Comparison of ENCODE assay signal across 14 cellular contexts in the genomic region with DNA sequence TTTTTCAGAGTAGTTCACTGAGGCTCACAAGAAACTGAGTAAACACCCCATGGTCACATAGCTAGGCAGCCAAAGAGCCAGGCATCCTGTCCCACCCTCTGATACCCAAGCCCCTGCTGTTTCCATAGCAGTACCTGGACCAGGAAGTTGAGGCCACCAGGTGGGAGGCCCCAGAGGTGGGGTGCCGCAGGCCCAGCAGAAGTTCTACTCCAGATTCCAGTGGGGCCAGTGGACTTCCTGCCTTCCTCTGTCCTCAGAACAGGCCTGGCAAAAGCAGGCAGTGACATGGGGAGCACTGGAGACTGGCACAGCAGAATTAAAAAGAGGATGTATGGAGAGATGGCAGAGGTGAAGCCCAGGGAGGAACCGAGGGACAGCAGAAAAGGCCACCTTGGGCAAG. TPM values are rescaled to one million over a fixed set of nuclear protein-coding genes. Genes with fewer than 3 reads are reported as not detected.
DNase-seq lines count a peak whose midpoint lies in the region; ATAC-seq and TF ChIP-seq lines count a peak whose summit lies in the region.
"Had no signal": no experiment of that assay in that cellular context is flagged by ENCODE, and none has a peak within 500 bp of the region (broad histone marks: within the 10 kb centered on the region; RNA-seq: fewer than 3 reads in every experiment).

No MANE protein-coding gene starts in this region.

- H3K9me3 ChIP-seq in vagina, result no peaks in the 10 kb centered on the region
- H3K9me3 ChIP-seq: SJSA1 had no signal

- intact Hi-C loops in natural killer cell (cut with micrococcal nuclease), result no loop called here
- intact Hi-C loops in vagina (cut with DNase I), result no loop called here

- CTCF ChIA-PET in WTC11 (lab: Charles Lee), result interaction anchor here (0.6 to 4.2 kb wide), 6 partner anchors 14 to 108 kb away, joined by 3 to 34 read pairs (median 4); partner anchors contain the start of gene FOXO6

- H3K27ac ChIP-seq in vagina, result peak overlapping the region; percentile 94
- H3K27ac ChIP-seq: C4-2B, SJSA1 had no signal

- peaks cover 25 to 30% of the 10 kb centered on the region in 2 donors for H3K27me3 Mint-ChIP-seq in natural killer cell (ENCODE audit: low read depth in 2 of 2)
- peaks cover 30 to 31% of the 10 kb centered on the region in 2 donors for H3K27me3 Mint-ChIP-seq in natural killer cell treated with Interleukin-12 subunit alpha and Interleukin-12 subunit beta and Interleukin-15 and Interleukin-18, amount 100 ng/mL, for 72 hours
- peaks cover 43% of the 10 kb centered on the region for H3K27me3 Mint-ChIP-seq in WTC11 (ENCODE audit: low read depth)
- H3K27me3 Mint-ChIP-seq in nephron (ENCODE audit: low read depth), result peaks cover 49% of the 10 kb centered on the region

- TF ChIP-seq CTCF in natural killer cell (IDR thresholded peaks at IDR 0.05), result no peak
- TF ChIP-seq CTCF in WTC11 (IDR thresholded peaks at IDR 0.05), result no peak
- TF ChIP-seq CTCF in nephron (IDR thresholded peaks at IDR 0.05; ENCODE audit: unreplicated experiment in 3 of 3), result no peak
- TF ChIP-seq CTCF in vagina (IDR thresholded peaks at IDR 0.05), result no peak

- DNase-seq in natural killer cell (no peak), WTC11 (ENCODE audit: low spot score) (no peak), vagina (ENCODE audit: extremely low spot score in 2 of 2) (no peak), cortex of kidney (lab: John Stamatoyannopoulos, UW) (no peak), T-helper 9 cell (no peak)
- no peak for DNase-seq in natural killer cell treated with Interleukin-12 subunit alpha and Interleukin-12 subunit beta and Interleukin-15 and Interleukin-18, amount 100 ng/mL, for 72 hours (ENCODE audit: low spot score)
- DNase-seq in activated CD4-positive, CD25-positive, alpha-beta regulatory T cell (lab: John Stamatoyannopoulos, UW), result no peak
- DNase-seq: activated B cell treated with CpG ODN at 0.5 μM for 24 hours; mesendoderm; NK-92 treated with Interleukin-12 subunit alpha and Interleukin-12 subunit beta, amount 100 ng/mL, for 24 hours had no signal

- H3K4me1 Mint-ChIP-seq in natural killer cell (peaks cover 10 to 30% of the 10 kb centered on the region in 2 donors), WTC11 (peaks cover 38% of the 10 kb centered on the region), nephron (peaks cover 69% of the 10 kb centered on the region)
- peaks cover 11 to 14% of the 10 kb centered on the region in 2 donors for H3K4me1 Mint-ChIP-seq in natural killer cell treated with Interleukin-12 subunit alpha and Interleukin-12 subunit beta and Interleukin-15 and Interleukin-18, amount 100 ng/mL, for 72 hours (ENCODE audit: low read depth in 2 of 2)

- H3K4me3 ChIP-seq in vagina, result no peak overlapping the region
- H3K4me3 ChIP-seq: SJSA1 had no signal

- H3K4me3 Mint-ChIP-seq in natural killer cell (peak overlapping the region; percentile 75), WTC11 (peak overlapping the region; percentile 75; the same call in 1 of the 2 replicates), nephron (peak overlapping the region; percentile 59 to 82 (median 72))
- H3K4me3 Mint-ChIP-seq in natural killer cell treated with Interleukin-12 subunit alpha and Interleukin-12 subunit beta and Interleukin-15 and Interleukin-18, amount 100 ng/mL, for 72 hours, result no peak overlapping the region
- H3K4me3 Mint-ChIP-seq: dendritic cell treated with granulocyte-macrophage colony-stimulating factor and Interleukin-4, amounts not matched to agents 40 ng/mL and 50 ng/mL, for 4 days had no signal

- no peaks in the 10 kb centered on the region for H3K9me3 Mint-ChIP-seq in natural killer cell
- H3K9me3 Mint-ChIP-seq in natural killer cell treated with Interleukin-12 subunit alpha and Interleukin-12 subunit beta and Interleukin-15 and Interleukin-18, amount 100 ng/mL, for 72 hours, result no peaks in the 10 kb centered on the region
- no peaks in the 10 kb centered on the region for H3K9me3 Mint-ChIP-seq in WTC11
- no peaks in the 10 kb centered on the region for H3K9me3 Mint-ChIP-seq in nephron
- H3K9me3 Mint-ChIP-seq: activated B cell treated with CpG ODN at 0.5 μM for 24 hours; dendritic cell treated with granulocyte-macrophage colony-stimulating factor and Interleukin-4, amounts not matched to agents 40 ng/mL and 50 ng/mL, for 4 days had no signal

- no peaks in the 10 kb centered on the region for H3K27me3 ChIP-seq in vagina

- H3K36me3 Mint-ChIP-seq in natural killer cell (no peaks in the 10 kb centered on the region), WTC11 (no peaks in the 10 kb centered on the region), nephron (ENCODE audit: low read depth) (peaks cover 8% of the 10 kb centered on the region)
- no peaks in the 10 kb centered on the region for H3K36me3 Mint-ChIP-seq in natural killer cell treated with Interleukin-12 subunit alpha and Interleukin-12 subunit beta and Interleukin-15 and Interleukin-18, amount 100 ng/mL, for 72 hours

- peaks cover 20% of the 10 kb centered on the region for H3K4me1 ChIP-seq in vagina

- TF ChIP-seq POLR2A in vagina (IDR thresholded peaks at IDR 0.05), result no peak

- H3K27ac Mint-ChIP-seq in natural killer cell (peak overlapping the region in 1 of 2 donors; percentile 57), WTC11 (no peak overlapping the region), nephron (peak overlapping the region; percentile 36 to 75 (median 74))
- no peak overlapping the region for H3K27ac Mint-ChIP-seq in natural killer cell treated with Interleukin-12 subunit alpha and Interleukin-12 subunit beta and Interleukin-15 and Interleukin-18, amount 100 ng/mL, for 72 hours
- H3K27ac Mint-ChIP-seq: dendritic cell treated with granulocyte-macrophage colony-stimulating factor and Interleukin-4, amounts not matched to agents 40 ng/mL and 50 ng/mL, for 4 days had no signal

- no peaks in the 10 kb centered on the region for H3K36me3 ChIP-seq in vagina
- H3K36me3 ChIP-seq: SJSA1 had no signal

- ATAC-seq in natural killer cell (no peak), WTC11 (no peak)
- no peak for ATAC-seq in natural killer cell treated with Interleukin-12 subunit alpha and Interleukin-12 subunit beta and Interleukin-15 and Interleukin-18, amount 100 ng/mL, for 72 hours

- POLR2A ChIA-PET in WTC11 (lab: Charles Lee), result interaction anchor here (1.5 to 1.6 kb wide), 2 partner anchors 15 kb away, joined by 4 to 8 read pairs; no protein-coding TSS in a partner anchor

TF ChIP-seq in WTC11, 78 proteins besides CTCF, POLR2A, EP300 and RAD21 (continues in another document):
- TF ChIP-seq MXD4 (CRISPR knock-in tag; IDR thresholded peaks at IDR 0.05; ENCODE audit: borderline replicate concordance) (no peak), OVOL2 (CRISPR knock-in tag; IDR thresholded peaks at IDR 0.05; ENCODE audit: borderline replicate concordance) (no peak), FOXP4 (CRISPR knock-in tag; IDR thresholded peaks at IDR 0.05) (no peak), ZNF396 (CRISPR knock-in tag; IDR thresholded peaks at IDR 0.05; ENCODE audit: borderline replicate concordance) (no peak), ETV6 (CRISPR knock-in tag; IDR thresholded peaks at IDR 0.05) (no peak), TCF7 (CRISPR knock-in tag; IDR thresholded peaks at IDR 0.05; ENCODE audit: low read depth) (no peak), ZNF219 (CRISPR knock-in tag; IDR thresholded peaks at IDR 0.05; ENCODE audit: borderline replicate concordance) (no peak)
- TF ChIP-seq, protein P1, sequence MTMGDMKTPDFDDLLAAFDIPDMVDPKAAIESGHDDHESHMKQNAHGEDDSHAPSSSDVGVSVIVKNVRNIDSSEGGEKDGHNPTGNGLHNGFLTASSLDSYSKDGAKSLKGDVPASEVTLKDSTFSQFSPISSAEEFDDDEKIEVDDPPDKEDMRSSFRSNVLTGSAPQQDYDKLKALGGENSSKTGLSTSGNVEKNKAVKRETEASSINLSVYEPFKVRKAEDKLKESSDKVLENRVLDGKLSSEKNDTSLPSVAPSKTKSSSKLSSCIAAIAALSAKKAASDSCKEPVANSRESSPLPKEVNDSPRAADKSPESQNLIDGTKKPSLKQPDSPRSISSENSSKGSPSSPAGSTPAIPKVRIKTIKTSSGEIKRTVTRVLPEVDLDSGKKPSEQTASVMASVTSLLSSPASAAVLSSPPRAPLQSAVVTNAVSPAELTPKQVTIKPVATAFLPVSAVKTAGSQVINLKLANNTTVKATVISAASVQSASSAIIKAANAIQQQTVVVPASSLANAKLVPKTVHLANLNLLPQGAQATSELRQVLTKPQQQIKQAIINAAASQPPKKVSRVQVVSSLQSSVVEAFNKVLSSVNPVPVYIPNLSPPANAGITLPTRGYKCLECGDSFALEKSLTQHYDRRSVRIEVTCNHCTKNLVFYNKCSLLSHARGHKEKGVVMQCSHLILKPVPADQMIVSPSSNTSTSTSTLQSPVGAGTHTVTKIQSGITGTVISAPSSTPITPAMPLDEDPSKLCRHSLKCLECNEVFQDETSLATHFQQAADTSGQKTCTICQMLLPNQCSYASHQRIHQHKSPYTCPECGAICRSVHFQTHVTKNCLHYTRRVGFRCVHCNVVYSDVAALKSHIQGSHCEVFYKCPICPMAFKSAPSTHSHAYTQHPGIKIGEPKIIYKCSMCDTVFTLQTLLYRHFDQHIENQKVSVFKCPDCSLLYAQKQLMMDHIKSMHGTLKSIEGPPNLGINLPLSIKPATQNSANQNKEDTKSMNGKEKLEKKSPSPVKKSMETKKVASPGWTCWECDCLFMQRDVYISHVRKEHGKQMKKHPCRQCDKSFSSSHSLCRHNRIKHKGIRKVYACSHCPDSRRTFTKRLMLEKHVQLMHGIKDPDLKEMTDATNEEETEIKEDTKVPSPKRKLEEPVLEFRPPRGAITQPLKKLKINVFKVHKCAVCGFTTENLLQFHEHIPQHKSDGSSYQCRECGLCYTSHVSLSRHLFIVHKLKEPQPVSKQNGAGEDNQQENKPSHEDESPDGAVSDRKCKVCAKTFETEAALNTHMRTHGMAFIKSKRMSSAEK (CRISPR knock-in tag; IDR thresholded peaks at IDR 0.05; ENCODE audit: borderline replicate concordance), result no peak

RNA-seq across cellular contexts. Expression of gene FOXO6, which starts 19.0 kb away (rescaled TPM):
- 1 to 10 TPM; 1.2 to 3.3 (median 1.7) TPM for total RNA-seq in natural killer cell
- not detected for total RNA-seq in natural killer cell treated with Interleukin-12 subunit alpha and Interleukin-12 subunit beta and Interleukin-15 and Interleukin-18, amount 100 ng/mL, for 72 hours
- 5.4 to 7.4 TPM (median 7.0 TPM) in 3 replicates for total RNA-seq in WTC11 (2021)
- total RNA-seq in vagina, result 1.7 TPM

Comparison
In these comparisons a context has a peak if more than half of its experiments do, and no peak if none do; other contexts are left out.
1. H3K27ac Mint-ChIP-seq: peak in nephron (3 of 3); none in natural killer cell treated with Interleukin-12 subunit alpha and Interleukin-12 subunit beta and Interleukin-15 and Interleukin-18, amount 100 ng/mL, for 72 hours (0 of 2) and WTC11 (single experiment).